In genomic region chr11:33930317-33931021, GRCh38 we compare ENCODE assay signal across 9 cellular contexts. TPM values are rescaled to one million over a fixed set of nuclear protein-coding genes. Genes with fewer than 3 reads are reported as not detected.
DNase-seq lines count a peak whose midpoint lies in the region; ATAC-seq and TF ChIP-seq lines count a peak whose summit lies in the region.
"Had no signal": no experiment of that assay in that cellular context is flagged by ENCODE, and none has a peak within 500 bp of the region (broad histone marks: within the 10 kb centered on the region; RNA-seq: fewer than 3 reads in every experiment).

No MANE protein-coding gene starts in this region.

- peak overlapping the region; percentile 63 for H2AFZ ChIP-seq in smooth muscle cell (ENCODE audit: low read depth)

- 20% methylated on average over 7 of the region's 7 CpGs for WGBS in right cardiac atrium
- 31% methylated on average over 7 of the region's 7 CpGs for WGBS in smooth muscle cell (ENCODE audit: low lambda C conversion rate)

- H3K4me1 ChIP-seq in right cardiac atrium (ENCODE audit: control insufficient read depth, insufficient read depth, low read length), result peaks cover 12% of the 10 kb centered on the region
- H3K4me1 ChIP-seq in smooth muscle cell (ENCODE audit: low read depth), result peaks cover 11% of the 10 kb centered on the region

- peak overlapping the region; percentile 52 for H3K4me2 ChIP-seq in smooth muscle cell

- no peaks in the 10 kb centered on the region for H3K36me3 Mint-ChIP-seq in CD4-positive, alpha-beta T cell (ENCODE audit: low read depth)

- TF ChIP-seq CTCF in WERI-Rb-1 (IDR thresholded peaks at IDR 0.05; ENCODE audit: low read depth, low read length), result no peak
- no peak for TF ChIP-seq CTCF in smooth muscle cell (IDR thresholded peaks at IDR 0.05; ENCODE audit: borderline replicate concordance, insufficient read depth, poor library complexity, severe bottlenecking)
- no peak for TF ChIP-seq CTCF in CD4-positive, alpha-beta T cell (IDR thresholded peaks at IDR 0.05)

- H3K9me3 ChIP-seq in KOPT-K1 (ENCODE audit: insufficient read depth, low read length, poor library complexity, severe bottlenecking) (peaks cover 23% of the 10 kb centered on the region), WERI-Rb-1 (ENCODE audit: severe bottlenecking) (peaks cover 13% of the 10 kb centered on the region), right cardiac atrium (ENCODE audit: control insufficient read depth, low read length) (no peaks in the 10 kb centered on the region), smooth muscle cell (replicated peaks; ENCODE audit: low read depth) (no peaks in the 10 kb centered on the region)
- peaks cover 4% of the 10 kb centered on the region for H3K9me3 ChIP-seq in CD4-positive, alpha-beta T cell (ENCODE audit: control insufficient read depth, low read length)

- no peaks in the 10 kb centered on the region for H3K27me3 ChIP-seq in WERI-Rb-1 (ENCODE audit: insufficient read depth, low read depth, severe bottlenecking)
- H3K27me3 ChIP-seq in right cardiac atrium (ENCODE audit: control insufficient read depth, insufficient read depth), result no peaks in the 10 kb centered on the region
- H3K27me3 ChIP-seq in smooth muscle cell (ENCODE audit: low read depth), result no peaks in the 10 kb centered on the region
- H3K27me3 ChIP-seq in CD4-positive, alpha-beta T cell (ENCODE audit: control insufficient read depth, insufficient read depth, low read length), result no peaks in the 10 kb centered on the region

- no peaks in the 10 kb centered on the region for H3F3A ChIP-seq in smooth muscle cell (ENCODE audit: low read depth)

- peak; percentile 59 for DNase-seq in WERI-Rb-1
- DNase-seq in right cardiac atrium, result no peak
- DNase-seq in smooth muscle cell (lab: John Stamatoyannopoulos, UW; ENCODE audit: unreplicated experiment), result no peak
- no peak for DNase-seq in CD4-positive, alpha-beta T cell
- no peak for DNase-seq in NCI-H510A (lab: John Stamatoyannopoulos, UW)
- DNase-seq: cerebellar nuclear complex had no signal

- H3K27ac ChIP-seq in KOPT-K1 (ENCODE audit: low read depth, low read length, poor library complexity, severe bottlenecking) (peak overlapping the region; percentile 60), WERI-Rb-1 (peak overlapping the region; percentile 29), right cardiac atrium (ENCODE audit: low read length) (peak overlapping the region; percentile 74), smooth muscle cell (ENCODE audit: low read depth) (no peak overlapping the region)
- H3K27ac ChIP-seq in CD4-positive, alpha-beta T cell (ENCODE audit: low read depth, low read length), result no peak overlapping the region

- no peaks in the 10 kb centered on the region for H4K20me1 ChIP-seq in smooth muscle cell (ENCODE audit: low read depth)

- POLR2A ChIA-PET in CD4-positive, alpha-beta T cell (lab: Charles Lee), result interaction anchor here (0.6 kb wide), 1 partner anchor 537 kb away, joined by 3 read pairs; no protein-coding TSS in a partner anchor

- intact Hi-C loops in right cardiac atrium (cut with DNase I), result no loop called here
- intact Hi-C loops in CD4-positive, alpha-beta T cell (cut with DNase I, micrococcal nuclease), result no loop called here

- H3K9me3 Mint-ChIP-seq in CD4-positive, alpha-beta T cell, result peaks cover 10% of the 10 kb centered on the region

- no peak overlapping the region for H3K9ac ChIP-seq in smooth muscle cell (ENCODE audit: low read depth)

- no peak overlapping the region for H3K27ac Mint-ChIP-seq in CD4-positive, alpha-beta T cell

- H3K36me3 ChIP-seq in KOPT-K1 (ENCODE audit: insufficient read depth, low read length) (no peaks in the 10 kb centered on the region), WERI-Rb-1 (no peaks in the 10 kb centered on the region), smooth muscle cell (ENCODE audit: low read depth) (no peaks in the 10 kb centered on the region)

- no peak overlapping the region for H3K4me3 ChIP-seq in WERI-Rb-1 (ENCODE audit: low read depth, low read length)
- no peak overlapping the region for H3K4me3 ChIP-seq in right cardiac atrium (ENCODE audit: low read length)
- no peak overlapping the region for H3K4me3 ChIP-seq in smooth muscle cell

- H3K4me3 Mint-ChIP-seq in CD4-positive, alpha-beta T cell, result no peak overlapping the region

- H3K79me2 ChIP-seq in smooth muscle cell (ENCODE audit: low read depth), result no peaks in the 10 kb centered on the region

- CTCF ChIA-PET in CD4-positive, alpha-beta T cell (lab: Charles Lee), result no interaction called here

- H3K4me1 Mint-ChIP-seq in CD4-positive, alpha-beta T cell (ENCODE audit: low read depth), result no peaks in the 10 kb centered on the region

- ATAC-seq in right cardiac atrium, result peak; percentile 84 to 87
- no peak for ATAC-seq in CD4-positive, alpha-beta T cell (ENCODE audit: poor library complexity)
- ATAC-seq in HG03095 (IDR thresholded peaks at IDR 0.05; ENCODE audit: unreplicated experiment), result no peak
- no peak for ATAC-seq in HG02571 (IDR thresholded peaks at IDR 0.05; ENCODE audit: unreplicated experiment)

- H3K27me3 Mint-ChIP-seq in CD4-positive, alpha-beta T cell, result peaks cover 16% of the 10 kb centered on the region

RNA-seq across cellular contexts. Expression of gene LMO2, which starts 38.6 kb away (rescaled TPM):
- total RNA-seq in right cardiac atrium (10 to 100 TPM in 3 of 4 donors, 1 to 10 TPM in 1; 9.9 to 16.8 (median 10.6) TPM), smooth muscle cell (1.8 and 2.7 TPM in 2 replicates)
- polyA plus RNA-seq in right cardiac atrium (10.0 TPM), smooth muscle cell (3.8 and 5.8 TPM in 2 replicates)
- under 1 TPM; 0.61 to 0.80 TPM for total RNA-seq in CD4-positive, alpha-beta T cell

Comparison
In these comparisons a context has a peak if more than half of its experiments do, and no peak if none do; other contexts are left out.
1. H3K27ac ChIP-seq: peak in KOPT-K1 (single experiment), WERI-Rb-1 (single experiment) and right cardiac atrium (single experiment); none in smooth muscle cell (single experiment) and CD4-positive, alpha-beta T cell (single experiment).
2. ATAC-seq: peak in right cardiac atrium (2 of 2); none in CD4-positive, alpha-beta T cell (single experiment), HG03095 (single experiment) and HG02571 (single experiment).